ENCODE assay signal across 24 cellular contexts in the genomic region with DNA sequence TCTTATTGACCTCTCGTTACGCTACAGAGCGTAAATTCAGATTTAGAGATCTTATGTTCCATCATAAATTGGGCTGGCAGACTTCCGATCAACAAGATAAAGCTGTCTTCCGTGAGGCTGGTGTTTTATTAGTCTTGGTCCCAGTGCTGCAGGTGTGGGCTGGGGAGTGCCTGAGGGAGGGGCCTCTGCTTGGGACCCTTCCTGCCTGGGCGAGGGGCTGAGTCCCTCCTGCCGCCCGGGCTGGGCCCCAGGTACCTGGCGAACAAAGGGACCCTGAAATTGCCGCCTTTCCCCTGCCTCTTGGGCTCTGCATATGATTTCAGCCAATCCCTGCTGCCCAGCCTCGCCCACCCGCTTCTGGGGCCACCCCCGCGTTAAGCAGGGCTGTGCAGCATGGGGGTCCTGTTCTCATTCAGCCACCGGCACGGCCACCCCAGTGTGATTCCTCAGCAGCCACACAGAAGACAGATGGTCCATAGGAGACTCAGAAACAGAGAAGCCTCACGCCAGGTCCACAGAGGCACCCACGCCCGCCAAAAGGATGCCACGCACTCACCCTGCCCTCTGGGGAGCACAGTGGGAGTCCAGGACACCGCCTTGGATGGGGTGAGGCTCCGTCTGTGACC. TPM values are rescaled to one million over a fixed set of nuclear protein-coding genes. Genes with fewer than 3 reads are reported as not detected.
A peak's percentile ranks its signal among the peaks of the same experiment; 100 is the strongest.
DNase-seq lines count a peak whose midpoint lies in the region; ATAC-seq and TF ChIP-seq lines count a peak whose summit lies in the region.
"Had no signal": no experiment of that assay in that cellular context is flagged by ENCODE, and none has a peak within 500 bp of the region (broad histone marks: within the 10 kb centered on the region; RNA-seq: fewer than 3 reads in every experiment).

No MANE protein-coding gene starts in this region.

- no peak for TF ChIP-seq RAD21 in IMR-90 (IDR thresholded peaks at IDR 0.05; ENCODE audit: low read length)

- H3K4me2 ChIP-seq in BLaER1 (peak overlapping the region; percentile 100), IMR-90 (ENCODE audit: low read depth, low read length) (no peak overlapping the region), neuronal stem cell (ENCODE audit: insufficient read depth, low read length, poor library complexity, severe bottlenecking) (no peak overlapping the region)
- H3K4me2 ChIP-seq: KMS-11 had no signal

- H2BK12ac ChIP-seq in neuronal stem cell (ENCODE audit: low read length): no peak overlapping the region

- H3K18ac ChIP-seq in IMR-90 (ENCODE audit: low read depth, low read length) (no peak overlapping the region), neuronal stem cell (ENCODE audit: low read length) (peak overlapping the region; percentile 77)

- no peak overlapping the region for H2BK20ac ChIP-seq in IMR-90 (ENCODE audit: low read depth, low read length)

- H3K36me3 ChIP-seq in BLaER1 (no peaks in the 10 kb centered on the region), IMR-90 (ENCODE audit: control insufficient read depth, insufficient read depth, low read length) (peaks cover 2% of the 10 kb centered on the region; the same call in 1 of the 2 replicates), neuronal stem cell (replicated peaks in 1 of 2; ENCODE audit: control insufficient read depth in 2 of 2, insufficient read depth in 2 of 2, low read length in 2 of 2) (peaks cover 0 to 2% of the 10 kb centered on the region in 2 donors)
- H3K36me3 ChIP-seq: BLaER1 treated with 17β-estradiol and CSF1 and Interleukin-3, amounts not matched to agents 10 nM and 100 nM; right lobe of liver; thyroid gland had no signal

- H2AFZ ChIP-seq in IMR-90 (replicated peaks; ENCODE audit: low read length, poor library complexity) (no peak overlapping the region), neuronal stem cell (ENCODE audit: low read length) (no peak overlapping the region)

- BruUV-seq in IMR-90 (replicated peaks; lab: Mats Ljungman, UMichigan): no TSS peak

- POLR2A ChIA-PET in IMR-90 (lab: Charles Lee; ENCODE audit: unreplicated experiment): no interaction called here

- CTCF ChIA-PET in IMR-90 (lab: Yijun Ruan, JAX): no interaction called here

- no peak overlapping the region for H2BK5ac ChIP-seq in IMR-90 (ENCODE audit: low read depth, low read length, poor library complexity, severe bottlenecking)
- peak overlapping the region; percentile 26 for H2BK5ac ChIP-seq in neuronal stem cell (ENCODE audit: low read length)

- H4K91ac ChIP-seq in IMR-90 (ENCODE audit: insufficient read depth, low read depth, low read length) (no peak overlapping the region; the same call in 1 of the 2 replicates), neuronal stem cell (ENCODE audit: low read depth, low read length, poor library complexity) (no peak overlapping the region)

- no peak overlapping the region for H3K56ac ChIP-seq in IMR-90 (ENCODE audit: extremely low read depth, insufficient read depth, low read length)

- H2AK5ac ChIP-seq in IMR-90 (ENCODE audit: low read depth, low read length) (peak overlapping the region; percentile 33; the same call in 1 of the 2 replicates), neuronal stem cell (ENCODE audit: low read depth, low read length) (peak overlapping the region; percentile 24)

- DNase-seq in IMR-90 (no peak), left cardiac atrium (peak; percentile 13), neuronal stem cell (ENCODE audit: low spot score) (no peak), kidney tubule cell (ENCODE audit: low spot score) (no peak)
- no peak for DNase-seq in stimulated activated CD4-positive, alpha-beta T cell treated with anti-CD3 and anti-CD28 coated beads, Interleukin-2, amount 100 ng/mL, for 48 hours
- DNase-seq: activated CD4-positive, alpha-beta T cell treated with anti-CD3 and anti-CD28 coated beads, Interleukin-2, amount 10 ng/mL, durations not matched to agents 24 days and 14 days; activated effector memory CD4-positive, alpha-beta T cell treated with Interleukin-2 at 50 U/mL for 16 hours; activated T-cell treated with anti-CD3 and anti-CD28 coated beads, Interleukin-2, amount 50 U/mL, for 1 hour; DMS153; NCI-H1417; NCI-H2029; NCI-H524 treated with DMSO at 0.1 percent for 48 hours; OCI-M1; stimulated activated CD4-positive, alpha-beta T cell treated with anti-CD3 and anti-CD28 coated beads, Interleukin-12 subunit alpha, Interleukin-12 subunit beta, amount 100 ng/mL, for 4 hours; stimulated activated CD4-positive, alpha-beta T cell treated with anti-CD3 and anti-CD28 coated beads, Interleukin-4, amount 100 ng/mL, for 1 hour; thyroid gland had no signal

- ATAC-seq in IMR-90 (ENCODE audit: low read depth) (no peak), left cardiac atrium (no peak), HG03175 (IDR thresholded peaks at IDR 0.05; ENCODE audit: unreplicated experiment) (no peak)

- no peak for TF ChIP-seq CTCF in IMR-90 (conservative IDR thresholded peaks at IDR 0.05; ENCODE audit: low read depth, low read length)

- H3K4me3 ChIP-seq in BLaER1 (no peak overlapping the region), IMR-90 (ENCODE audit: insufficient read depth, low read depth, low read length) (no peak overlapping the region), neuronal stem cell (ENCODE audit: low read length in 2 of 2) (no peak overlapping the region)
- H3K4me3 ChIP-seq: BLaER1 treated with 17β-estradiol and CSF1 and Interleukin-3, amounts not matched to agents 10 nM and 100 nM; right lobe of liver; thyroid gland had no signal

- H4K20me1 ChIP-seq in BLaER1: peaks cover 11% of the 10 kb centered on the region; the same call in 1 of the 2 replicates
- no peaks in the 10 kb centered on the region; the same call in 1 of the 2 replicates for H4K20me1 ChIP-seq in IMR-90 (ENCODE audit: insufficient read depth, low read length)

- H3K27me3 ChIP-seq in BLaER1 (peaks cover 12% of the 10 kb centered on the region), IMR-90 (ENCODE audit: control insufficient read depth, insufficient read depth, low read length) (no peaks in the 10 kb centered on the region; the same call in 1 of the 2 replicates), neuronal stem cell (ENCODE audit: control insufficient read depth in 3 of 3, insufficient read depth in 3 of 3, low read depth in 1 of 3, low read length in 3 of 3) (peaks cover 3 to 89% (median 70%) of the 10 kb centered on the region in 3 experiments)
- H3K27me3 ChIP-seq: right lobe of liver, thyroid gland had no signal

- in situ Hi-C loops in IMR-90 (cut with MboI; ENCODE audit: low sequenced_read_pairs): no loop called here

- H3K14ac ChIP-seq in IMR-90 (replicated peaks; ENCODE audit: low read depth, low read length) (no peak overlapping the region), neuronal stem cell (ENCODE audit: low read length) (no peak overlapping the region)

- H3K4ac ChIP-seq in IMR-90 (ENCODE audit: low read depth, low read length) (no peak overlapping the region), neuronal stem cell (ENCODE audit: low read length) (no peak overlapping the region)

- WGBS in IMR-90 (ENCODE audit: extremely low coverage in 2 of 2, insufficient read length in 1 of 2), 2 experiments: 73% methylated on average over 13 of the region's 22 CpGs; no CpG with 5 or more reads in 1 of the 2 experiments
- WGBS in neuronal stem cell (ENCODE audit: extremely low coverage in 2 of 2, insufficient read length in 2 of 2, insufficient replicate concordance in 1 of 2), 2 donors: no CpG with 5 or more reads among the region's 22 CpGs

- no peak overlapping the region for H2BK120ac ChIP-seq in IMR-90 (ENCODE audit: low read depth, low read length)
- no peak overlapping the region for H2BK120ac ChIP-seq in neuronal stem cell (ENCODE audit: low read depth, low read length)

- peaks cover 100% of the 10 kb centered on the region for H3K4me1 ChIP-seq in BLaER1
- H3K4me1 ChIP-seq in IMR-90 (ENCODE audit: control insufficient read depth, insufficient read depth, low read length): peaks cover 19% of the 10 kb centered on the region
- H3K4me1 ChIP-seq in neuronal stem cell (ENCODE audit: control insufficient read depth in 2 of 2, insufficient read depth in 1 of 2, low read depth in 1 of 2, low read length in 2 of 2): peaks cover 14 to 22% of the 10 kb centered on the region in 2 donors

- H2BK15ac ChIP-seq in IMR-90 (ENCODE audit: low read depth, low read length) (no peak overlapping the region), neuronal stem cell (ENCODE audit: low read length) (no peak overlapping the region)

- H3K23ac ChIP-seq in IMR-90 (ENCODE audit: low read depth, low read length) (no peak overlapping the region), neuronal stem cell (ENCODE audit: low read depth, low read length, poor library complexity) (no peak overlapping the region)

- H3K27ac ChIP-seq in BLaER1 (no peak overlapping the region), IMR-90 (ENCODE audit: insufficient read depth, low read length) (no peak overlapping the region), neuronal stem cell (replicated peaks; ENCODE audit: low read length) (no peak overlapping the region)
- H3K27ac ChIP-seq: BLaER1 treated with 17β-estradiol and CSF1 and Interleukin-3, amounts not matched to agents 10 nM and 100 nM; HL-60; KMS-11; right lobe of liver; thyroid gland had no signal

- peaks cover 5% of the 10 kb centered on the region for H3K9me1 ChIP-seq in IMR-90 (ENCODE audit: insufficient read depth, low read length)

- intact Hi-C loops in IMR-90 (cut with micrococcal nuclease) (no loop called here), left cardiac atrium (cut with DNase I) (no loop called here)

- no peak for TF ChIP-seq POLR2A in IMR-90 (IDR thresholded peaks at IDR 0.05; ENCODE audit: low read depth, low read length)

- H3K9me3 ChIP-seq in BLaER1 (no peaks in the 10 kb centered on the region), IMR-90 (ENCODE audit: control insufficient read depth, insufficient read depth, low read length) (no peaks in the 10 kb centered on the region), neuronal stem cell (replicated peaks in 1 of 2; ENCODE audit: control insufficient read depth in 2 of 2, insufficient read depth in 1 of 2, low read depth in 1 of 2, low read length in 2 of 2) (peaks cover 0 to 6% of the 10 kb centered on the region in 2 donors)
- H3K9me3 ChIP-seq: BLaER1 treated with 17β-estradiol and CSF1 and Interleukin-3, amounts not matched to agents 10 nM and 100 nM; right lobe of liver; thyroid gland had no signal

- no peak overlapping the region for H4K5ac ChIP-seq in IMR-90 (ENCODE audit: low read depth, low read length)

- H4K8ac ChIP-seq in IMR-90 (ENCODE audit: low read depth in 2 of 2, low read length in 2 of 2) (no peak overlapping the region), neuronal stem cell (ENCODE audit: low read depth, low read length) (no peak overlapping the region)

- H2AK9ac ChIP-seq in IMR-90 (replicated peaks; ENCODE audit: low read depth, low read length, poor library complexity): peak overlapping the region; percentile 24

- peaks cover 4 to 8% of the 10 kb centered on the region in 2 experiments; a peak in 1 of 4 replicates for H3K79me1 ChIP-seq in IMR-90 (ENCODE audit: low read depth in 1 of 2, low read length in 2 of 2)
- peaks cover 2% of the 10 kb centered on the region for H3K79me1 ChIP-seq in neuronal stem cell (ENCODE audit: low read depth, low read length)

- 0 out of 2 replicates have a peak overlapping the region, but pooled peaks have one; percentile 7 for H3K9ac ChIP-seq in BLaER1
- no peak overlapping the region for H3K9ac ChIP-seq in IMR-90 (ENCODE audit: low read depth, low read length)
- peak overlapping the region; percentile 9 for H3K9ac ChIP-seq in neuronal stem cell (ENCODE audit: low read depth, low read length, poor library complexity)
- H3K9ac ChIP-seq: BLaER1 treated with 17β-estradiol and CSF1 and Interleukin-3, amounts not matched to agents 10 nM and 100 nM; KMS-11 had no signal

- dilution Hi-C loops in IMR-90 (cut with HindIII; ENCODE audit: low sequenced_read_pairs, unreplicated experiment): no loop called here

RNA-seq across cellular contexts. Expression of gene SAMD11, which starts 6.1 kb away (rescaled TPM):
- total RNA-seq in IMR-90 (2012; rRNA removed): 5.9 and 6.9 TPM in 2 replicates
- polyA plus RNA-seq in IMR-90 (2012; rRNA removed): 22.9 and 31.9 TPM in 2 replicates
- polyA plus RNA-seq in IMR-90 (2012; cell fraction: cytosol; rRNA removed): 7.3 and 10.5 TPM in 2 replicates
- polyA plus RNA-seq in IMR-90 (2012; cell fraction: nucleus; rRNA removed; ENCODE audit: low replicate concordance): 30.0 and 141 TPM in 2 replicates
- total RNA-seq in left cardiac atrium: 1 to 10 TPM; 5.1 to 7.5 TPM
- polyA plus RNA-seq in neuronal stem cell (2013, experiment 1 of 2): 0.21 TPM
- 0.32 TPM for polyA plus RNA-seq in neuronal stem cell (2013, experiment 2 of 2)
- total RNA-seq: activated CD4-positive, alpha-beta T cell treated with anti-CD3 and anti-CD28 coated beads, Interleukin-2, amount 10 ng/mL, durations not matched to agents 24 days and 14 days; activated CD8-positive, alpha-beta memory T cell treated with anti-CD3 and anti-CD28 coated beads for 36 hours; lung microvascular endothelial cell had no signal

RNA-seq across cellular contexts. Expression of gene NOC2L, which starts 41.5 kb away (rescaled TPM):
- total RNA-seq in IMR-90 (2012; rRNA removed): 105 and 106 TPM in 2 replicates
- polyA plus RNA-seq in IMR-90 (2012; rRNA removed): 74.2 and 75.7 TPM in 2 replicates
- 54.0 and 63.6 TPM in 2 replicates for polyA plus RNA-seq in IMR-90 (2012; cell fraction: cytosol; rRNA removed)
- polyA plus RNA-seq in IMR-90 (2012; cell fraction: nucleus; rRNA removed; ENCODE audit: low replicate concordance): 86.7 and 138 TPM in 2 replicates
- 10 to 100 TPM; 38.1 to 48.7 TPM for total RNA-seq in left cardiac atrium
- 33.5 TPM for polyA plus RNA-seq in neuronal stem cell (2013, experiment 1 of 2)
- polyA plus RNA-seq in neuronal stem cell (2013, experiment 2 of 2): 32.6 TPM

RNA-seq across cellular contexts. Expression of gene KLHL17, which starts 42.8 kb away (rescaled TPM):
- total RNA-seq in IMR-90 (2012; rRNA removed) (3.4 and 3.6 TPM in 2 replicates), left cardiac atrium (1 to 10 TPM; 5.7 to 8.2 TPM)
- 41.0 and 50.7 TPM in 2 replicates for polyA plus RNA-seq in IMR-90 (2012; rRNA removed)
- 14.1 and 16.5 TPM in 2 replicates for polyA plus RNA-seq in IMR-90 (2012; cell fraction: cytosol; rRNA removed)
- 305 and 1,032 TPM in 2 replicates for polyA plus RNA-seq in IMR-90 (2012; cell fraction: nucleus; rRNA removed; ENCODE audit: low replicate concordance)
- 22.0 TPM for polyA plus RNA-seq in neuronal stem cell (2013, experiment 1 of 2)
- 20.9 TPM for polyA plus RNA-seq in neuronal stem cell (2013, experiment 2 of 2)

RNA-seq across cellular contexts. Expression of gene PLEKHN1, which starts 48.7 kb away (rescaled TPM):
- total RNA-seq in IMR-90 (2012; rRNA removed) (0.28 and 0.54 TPM in 2 replicates), left cardiac atrium (under 1 TPM; 0.38 to 0.50 TPM)
- polyA plus RNA-seq in IMR-90 (2012; rRNA removed): 2.1 and 2.3 TPM in 2 replicates
- 0.66 and 1.7 TPM in 2 replicates for polyA plus RNA-seq in IMR-90 (2012; cell fraction: cytosol; rRNA removed)
- polyA plus RNA-seq in IMR-90 (2012; cell fraction: nucleus; rRNA removed; ENCODE audit: low replicate concordance): 8.1 and 24.8 TPM in 2 replicates
- 0.07 TPM for polyA plus RNA-seq in neuronal stem cell (2013, experiment 1 of 2)
- polyA plus RNA-seq in neuronal stem cell (2013, experiment 2 of 2): 0.03 TPM
